Comparison of ENCODE assay signal across 9 cellular contexts in genomic region chr4:169099775-169100180, GRCh38.
DNase-seq lines count a peak whose midpoint lies in the region; ATAC-seq and TF ChIP-seq lines count a peak whose summit lies in the region.
"Had no signal": no experiment of that assay in that cellular context is flagged by ENCODE, and none has a peak within 500 bp of the region (broad histone marks: within the 10 kb centered on the region; RNA-seq: fewer than 3 reads in every experiment).

No MANE protein-coding gene starts in this region.

- CTCF ChIA-PET in naive thymus-derived CD4-positive, alpha-beta T cell (lab: Charles Lee), result no interaction called here

- H3K27me3 Mint-ChIP-seq in naive thymus-derived CD4-positive, alpha-beta T cell, result peaks cover 0 to 19% (median 5%) of the 10 kb centered on the region in 5 donors

- H3K27ac Mint-ChIP-seq in naive thymus-derived CD4-positive, alpha-beta T cell, result no peak overlapping the region

- no peak overlapping the region for H3K4me3 Mint-ChIP-seq in naive thymus-derived CD4-positive, alpha-beta T cell

- H3K4me1 Mint-ChIP-seq in naive thymus-derived CD4-positive, alpha-beta T cell, result peaks cover 0 to 4% (median 0%) of the 10 kb centered on the region in 7 donors

- no peaks in the 10 kb centered on the region for H3K4me1 ChIP-seq in naive thymus-derived CD4-positive, alpha-beta T cell (ENCODE audit: control insufficient read depth in 2 of 2, insufficient read depth in 2 of 2, low read length in 2 of 2)

- in situ Hi-C loops in brain microvascular endothelial cell (cut with HindIII; ENCODE audit: low pct_ligation_motif_present, low sequenced_read_pairs), result no loop called here

- intact Hi-C loops in naive thymus-derived CD4-positive, alpha-beta T cell (cut with micrococcal nuclease), result no loop called here

- peaks cover 33% of the 10 kb centered on the region for H3K36me3 ChIP-seq in brain microvascular endothelial cell (replicated peaks)
- H3K36me3 ChIP-seq in naive thymus-derived CD4-positive, alpha-beta T cell (ENCODE audit: control insufficient read depth in 2 of 3, insufficient read depth in 3 of 3, low read length in 3 of 3), result no peaks in the 10 kb centered on the region

- no peaks in the 10 kb centered on the region for H3K36me3 Mint-ChIP-seq in naive thymus-derived CD4-positive, alpha-beta T cell

- ATAC-seq in GM18870 (IDR thresholded peaks at IDR 0.05; ENCODE audit: unreplicated experiment) (peak; percentile 57), HG02885 (IDR thresholded peaks at IDR 0.05; ENCODE audit: poor library complexity, unreplicated experiment) (peak; percentile 42), GM18868 (IDR thresholded peaks at IDR 0.05; ENCODE audit: unreplicated experiment) (no peak)
- ATAC-seq in naive thymus-derived CD4-positive, alpha-beta T cell, result no peak

- DNase-seq in brain microvascular endothelial cell (peak; percentile 42), renal cortical epithelial cell (ENCODE audit: low read depth) (peak; percentile 68), kidney tubule cell (ENCODE audit: low spot score) (no peak)
- no peak for DNase-seq in naive thymus-derived CD4-positive, alpha-beta T cell
- no peak for DNase-seq in stimulated activated CD4-positive, alpha-beta T cell treated with anti-CD3 and anti-CD28 coated beads, Interleukin-4, amount 100 ng/mL, for 1 hour
- DNase-seq: NCI-H187 treated with DMSO at 0.1 percent for 48 hours had no signal

- H3K27ac ChIP-seq in brain microvascular endothelial cell, result no peak overlapping the region
- no peak overlapping the region for H3K27ac ChIP-seq in naive thymus-derived CD4-positive, alpha-beta T cell (ENCODE audit: low read depth, low read length)

- H3K27me3 ChIP-seq in brain microvascular endothelial cell (replicated peaks), result no peaks in the 10 kb centered on the region
- no peaks in the 10 kb centered on the region for H3K27me3 ChIP-seq in naive thymus-derived CD4-positive, alpha-beta T cell (ENCODE audit: control insufficient read depth in 2 of 2, insufficient read depth in 2 of 2, low read length in 2 of 2)

- no peak for TF ChIP-seq CTCF in brain microvascular endothelial cell (IDR thresholded peaks at IDR 0.05; ENCODE audit: low read depth, low read length, missing control alignments)

- H3K9me3 Mint-ChIP-seq in naive thymus-derived CD4-positive, alpha-beta T cell, result peaks cover 0 to 5% (median 0%) of the 10 kb centered on the region in 11 donors

- POLR2A ChIA-PET in naive thymus-derived CD4-positive, alpha-beta T cell (lab: Charles Lee), result no interaction called here

- no peak overlapping the region for H3K4me3 ChIP-seq in brain microvascular endothelial cell (ENCODE audit: low read depth, low read length)
- H3K4me3 ChIP-seq in naive thymus-derived CD4-positive, alpha-beta T cell (ENCODE audit: low read length), result no peak overlapping the region

- no peaks in the 10 kb centered on the region for H3K9me3 ChIP-seq in naive thymus-derived CD4-positive, alpha-beta T cell (ENCODE audit: control insufficient read depth in 2 of 3, low read length in 3 of 3)

Comparison
In these comparisons a context has a peak if more than half of its experiments do, and no peak if none do; other contexts are left out.
1. ATAC-seq: peak in GM18870 (single experiment) and HG02885 (single experiment); none in naive thymus-derived CD4-positive, alpha-beta T cell (single experiment) and GM18868 (single experiment).
2. DNase-seq: peak in brain microvascular endothelial cell (single experiment) and renal cortical epithelial cell (single experiment); none in kidney tubule cell (single experiment), naive thymus-derived CD4-positive, alpha-beta T cell (0 of 9) and stimulated activated CD4-positive, alpha-beta T cell treated with anti-CD3 and anti-CD28 coated beads, Interleukin-4, amount 100 ng/mL, for 1 hour (single experiment).